8 cellular contexts compared by ENCODE assay signal in genomic region chr1:1063945-1064831, GRCh38. TPM values are rescaled to one million over a fixed set of nuclear protein-coding genes. Genes with fewer than 3 reads are reported as not detected.
DNase-seq lines count a peak whose midpoint lies in the region; ATAC-seq and TF ChIP-seq lines count a peak whose summit lies in the region.

No MANE protein-coding gene starts in this region.

- no peak overlapping the region for H3K27ac Mint-ChIP-seq in mesothelial cell of epicardium

- H3K27ac ChIP-seq in dorsolateral prefrontal cortex, result no peak overlapping the region

- intact Hi-C loops in dorsolateral prefrontal cortex (cut with DNase I), result loop anchor here (2.0 to 10.0 kb wide), 5 partner anchors 31 to 79 kb away; partner anchors contain the start of genes ISG15 (in 1 of the 2) and PERM1 (in 1 of the 2)

- TF ChIP-seq CTCF in dorsolateral prefrontal cortex (IDR thresholded peaks at IDR 0.05 in 54 of 56, conservative IDR thresholded peaks at IDR 0.05 in 2 of 56; ENCODE audit: low read depth in 1 of 56, partially characterized antibody in 56 of 56) (peak; percentile 33 to 90 (median 81)), mesothelial cell of epicardium (IDR thresholded peaks at IDR 0.05; ENCODE audit: unreplicated experiment) (peak; percentile 74)

- no peak overlapping the region for H3K4me3 Mint-ChIP-seq in mesothelial cell of epicardium

- peaks cover 0 to 41% (median 6%) of the 10 kb centered on the region in 45 donors for H3K27me3 ChIP-seq in dorsolateral prefrontal cortex

- H3K27me3 Mint-ChIP-seq in mesothelial cell of epicardium (ENCODE audit: low read depth), result peaks cover 48% of the 10 kb centered on the region

- DNase-seq in NCI-H146 (lab: John Stamatoyannopoulos, UW) (peak; percentile 41), NCI-H146 treated with DMSO at 0.1 percent for 48 hours (lab: John Stamatoyannopoulos, UW; ENCODE audit: unreplicated experiment) (no peak), NCI-H226 (peak; percentile 97), dorsolateral prefrontal cortex (peak in 2 of 10 donors; percentile 40 to 74), mesothelial cell of epicardium (ENCODE audit: low spot score in 2 of 2, unreplicated experiment in 2 of 2) (peak in 1 of 2 experiments; percentile 77)
- peak; percentile 70 to 80 for DNase-seq in activated CD4-positive, alpha-beta T cell treated with anti-CD3 and anti-CD28 coated beads, Interleukin-2, amount 50 U/mL, for 24 hours (ENCODE audit: low read depth in 1 of 2, low spot score in 1 of 2)
- peak; percentile 94 for DNase-seq in stimulated activated CD8-positive, alpha-beta memory T cell treated with anti-CD3 and anti-CD28 coated beads, Interleukin-7, amount 100 ng/mL, for 48 hours (ENCODE audit: extremely low read depth in 1 of 2, low read depth in 1 of 2)

- no peaks in the 10 kb centered on the region for H3K36me3 Mint-ChIP-seq in mesothelial cell of epicardium

- peak overlapping the region in 3 of 59 donors; percentile 7 to 29 (median 15) for H3K4me3 ChIP-seq in dorsolateral prefrontal cortex

- H3K4me1 Mint-ChIP-seq in mesothelial cell of epicardium, result no peaks in the 10 kb centered on the region

- ATAC-seq in HG02642 (IDR thresholded peaks at IDR 0.05; ENCODE audit: poor library complexity, unreplicated experiment), result peak; percentile 49

- no peaks in the 10 kb centered on the region for H3K9me3 Mint-ChIP-seq in mesothelial cell of epicardium

RNA-seq across cellular contexts. Expression of gene RNF223, which starts 9.9 kb away (rescaled TPM):
- under 1 TPM in 2 of 120 experiments, not detected in 118; 0.28 to 0.63 TPM for total RNA-seq in dorsolateral prefrontal cortex
- total RNA-seq in mesothelial cell of epicardium, result 0.27 to 0.57 TPM (median 0.40 TPM) in 3 replicates

RNA-seq across cellular contexts. Expression of gene AGRN, which starts 44.3 kb away (rescaled TPM):
- 100 to 1,000 TPM in 70 of 120 experiments, 10 to 100 TPM in 50; 67.4 to 194 (median 105) TPM for total RNA-seq in dorsolateral prefrontal cortex
- 502 to 532 TPM (median 514 TPM) in 3 replicates for total RNA-seq in mesothelial cell of epicardium

RNA-seq across cellular contexts. Expression of gene ISG15, which starts 50.9 kb away (rescaled TPM):
- 100 to 1,000 TPM in 3 of 120 experiments, 10 to 100 TPM in 113, 1 to 10 TPM in 4; 6.0 to 422 (median 18.9) TPM for total RNA-seq in dorsolateral prefrontal cortex
- 112 to 139 TPM (median 123 TPM) in 3 replicates for total RNA-seq in mesothelial cell of epicardium

RNA-seq across cellular contexts. Expression of gene C1orf159, which starts 51.7 kb away (rescaled TPM):
- 10 to 100 TPM; 14.3 to 35.0 (median 23.4) TPM for total RNA-seq in dorsolateral prefrontal cortex
- 28.4 to 32.8 TPM (median 31.8 TPM) in 3 replicates for total RNA-seq in mesothelial cell of epicardium
